12 cellular contexts compared by ENCODE assay signal in the genomic region with DNA sequence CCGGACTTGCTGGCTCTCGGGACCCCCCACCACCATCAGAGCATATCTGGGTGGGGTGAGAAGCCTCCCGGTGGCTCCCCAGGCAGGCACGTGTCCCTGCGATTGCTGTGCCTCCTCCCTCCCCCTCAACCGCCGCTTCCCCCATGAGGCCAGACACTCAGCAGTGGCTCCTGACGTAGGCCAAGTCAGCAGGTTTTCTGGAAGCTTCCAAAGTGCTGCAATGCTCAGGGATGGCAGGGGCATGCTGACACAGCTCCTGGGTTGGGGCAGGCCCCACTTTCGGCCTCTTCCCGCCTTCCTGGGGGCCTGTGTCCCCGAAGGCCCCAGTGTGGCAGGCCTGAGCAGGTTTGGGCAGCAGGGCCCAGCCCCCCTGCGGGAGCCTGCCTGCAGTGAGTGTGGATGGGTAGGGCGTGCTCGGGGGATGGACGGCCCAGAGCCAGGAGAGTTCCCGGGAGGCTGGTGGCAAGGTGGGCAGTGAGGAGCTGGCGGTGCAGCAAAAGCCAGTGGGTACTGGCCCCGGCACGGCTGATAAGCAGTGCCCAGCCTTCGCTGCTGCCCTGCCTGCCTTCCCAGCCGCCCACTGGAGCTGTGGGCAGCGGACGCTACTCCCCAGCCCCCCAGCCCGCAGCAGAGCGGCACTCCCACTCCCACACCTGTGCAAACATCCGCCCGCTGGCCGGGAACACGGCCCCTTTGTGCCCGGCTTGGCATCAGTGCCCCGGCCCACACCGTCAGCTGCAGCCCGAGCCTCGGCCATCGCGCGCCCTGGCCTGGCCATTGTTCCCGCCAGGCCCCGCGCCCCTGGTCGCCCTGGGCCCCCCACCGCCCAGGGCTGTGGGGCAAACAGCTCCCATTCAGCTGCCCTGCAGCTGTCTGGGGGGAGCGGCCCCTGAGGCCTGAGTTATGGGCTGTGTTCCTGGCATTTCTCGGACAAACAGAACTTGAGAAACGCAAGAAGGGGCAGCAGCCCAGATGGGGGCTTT.
A peak's percentile ranks its signal among the peaks of the same experiment; 100 is the strongest.
DNase-seq lines count a peak whose midpoint lies in the region; ATAC-seq and TF ChIP-seq lines count a peak whose summit lies in the region.
"Had no signal": no experiment of that assay in that cellular context is flagged by ENCODE, and none has a peak within 500 bp of the region (broad histone marks: within the 10 kb centered on the region; RNA-seq: fewer than 3 reads in every experiment).

No MANE protein-coding gene starts in this region.

- DNase-seq in NCI-H146 (lab: John Stamatoyannopoulos, UW), result peak; percentile 67
- no peak for DNase-seq in NCI-H146 treated with DMSO at 0.1 percent for 48 hours (lab: John Stamatoyannopoulos, UW; ENCODE audit: unreplicated experiment)
- peak; percentile 24 for DNase-seq in mammary epithelial cell
- peak; percentile 22 to 69 for DNase-seq in left lung
- DNase-seq in suprapubic skin (ENCODE audit: low spot score in 2 of 2), result peak; percentile 38 to 67
- no peak for DNase-seq in SIG-M5 (lab: John Stamatoyannopoulos, UW)
- DNase-seq in DMS 273 treated with DMSO at 0.1 percent for 48 hours (lab: John Stamatoyannopoulos, UW), result no peak
- DNase-seq: activated CD4-positive, alpha-beta T cell treated with anti-CD3 and anti-CD28 coated beads for 4 hours; IMR-90 had no signal

- H3K79me2 ChIP-seq in mammary epithelial cell (ENCODE audit: insufficient read depth, low read length), result no peaks in the 10 kb centered on the region

- H3K27me3 ChIP-seq in mammary epithelial cell (ENCODE audit: insufficient read depth, low read length) (peaks cover 2% of the 10 kb centered on the region), left lung (no peaks in the 10 kb centered on the region), suprapubic skin (no peaks in the 10 kb centered on the region)

- CTCF ChIA-PET in mammary epithelial cell (lab: Charles Lee; ENCODE audit: low non-redundant PET), result no interaction called here

- dilution Hi-C loops in mammary epithelial cell (cut with HindIII; ENCODE audit: low sequenced_read_pairs), result loop anchor here (5.0 kb wide), 2 partner anchors 53 to 147 kb away; no protein-coding TSS in a partner anchor

- no peak for TF ChIP-seq EP300 in suprapubic skin (IDR thresholded peaks at IDR 0.05)

- H3K9me3 ChIP-seq in mammary epithelial cell (replicated peaks; ENCODE audit: insufficient read depth, low read length), result no peaks in the 10 kb centered on the region
- no peaks in the 10 kb centered on the region for H3K9me3 ChIP-seq in left lung
- no peaks in the 10 kb centered on the region for H3K9me3 ChIP-seq in suprapubic skin

- no peaks in the 10 kb centered on the region for H4K20me1 ChIP-seq in mammary epithelial cell (ENCODE audit: insufficient read depth, low read length)

- in situ Hi-C loops in mammary epithelial cell (cut with MboI; ENCODE audit: low sequenced_read_pairs in 2 of 2), result no loop called here

- intact Hi-C loops in mammary epithelial cell (cut with micrococcal nuclease), result no loop called here
- intact Hi-C loops in left lung (cut with DNase I), result no loop called here

- no peak overlapping the region for H3K4me3 ChIP-seq in mammary epithelial cell (replicated peaks in 1 of 3; ENCODE audit: insufficient read depth in 1 of 3, low read depth in 2 of 3, low read length in 3 of 3)
- no peak overlapping the region for H3K4me3 ChIP-seq in left lung
- no peak overlapping the region for H3K4me3 ChIP-seq in suprapubic skin
- H3K4me3 ChIP-seq: SK-N-MC, skin epidermis had no signal

- H3K4me1 ChIP-seq in mammary epithelial cell (ENCODE audit: insufficient read depth, low read length) (peaks cover 5% of the 10 kb centered on the region), left lung (no peaks in the 10 kb centered on the region), suprapubic skin (no peaks in the 10 kb centered on the region)

- TF ChIP-seq CTCF in mammary epithelial cell (conservative IDR thresholded peaks at IDR 0.05 in 1 of 2, IDR thresholded peaks at IDR 0.05 in 1 of 2; ENCODE audit: extremely low read depth in 1 of 2, insufficient read depth in 1 of 2, low read depth in 1 of 2, low read length in 2 of 2), result no peak
- no peak for TF ChIP-seq CTCF in left lung (IDR thresholded peaks at IDR 0.05)
- TF ChIP-seq CTCF in suprapubic skin (IDR thresholded peaks at IDR 0.05), result no peak

- no peak overlapping the region for H3K27ac ChIP-seq in mammary epithelial cell (ENCODE audit: insufficient read depth, low read depth, low read length)
- no peak overlapping the region for H3K27ac ChIP-seq in left lung
- no peak overlapping the region for H3K27ac ChIP-seq in suprapubic skin
- H3K27ac ChIP-seq: SK-N-MC, skin epidermis had no signal

- no peak for ATAC-seq in left lung
- no peak for ATAC-seq in GM18870 (IDR thresholded peaks at IDR 0.05; ENCODE audit: unreplicated experiment)

- H3K36me3 ChIP-seq in mammary epithelial cell (ENCODE audit: insufficient read depth, low read length) (no peaks in the 10 kb centered on the region), left lung (peaks cover 0 to 21% of the 10 kb centered on the region in 2 donors), suprapubic skin (no peaks in the 10 kb centered on the region)

- 21% methylated on average over 11 of the region's 45 CpGs for WGBS in mammary epithelial cell (ENCODE audit: low coverage, missing lambda C conversion rate)
- 63% methylated on average over 13 of the region's 45 CpGs for WGBS in suprapubic skin

- no peak overlapping the region for H2AFZ ChIP-seq in mammary epithelial cell (ENCODE audit: low read depth, low read length)

- H3K9ac ChIP-seq in mammary epithelial cell (ENCODE audit: insufficient read depth, low read length), result no peak overlapping the region

- H3K4me2 ChIP-seq in mammary epithelial cell (ENCODE audit: insufficient read depth, low read depth, low read length), result no peak overlapping the region

- no TSS peak for BruUV-seq in mammary epithelial cell (replicated peaks; lab: Mats Ljungman, UMichigan)

- no peak for TF ChIP-seq POLR2A in suprapubic skin (IDR thresholded peaks at IDR 0.05)

Comparison
In these comparisons a context has a peak if more than half of its experiments do, and no peak if none do; other contexts are left out.
1. DNase-seq: peak in NCI-H146 (single experiment), mammary epithelial cell (single experiment), left lung (2 of 2) and suprapubic skin (2 of 2); none in NCI-H146 treated with DMSO at 0.1 percent for 48 hours (single experiment), SIG-M5 (single experiment) and DMS 273 treated with DMSO at 0.1 percent for 48 hours (single experiment).